8 cellular contexts compared by ENCODE assay signal in genomic region chr5:87541033-87541432, GRCh38.
DNase-seq lines count a peak whose midpoint lies in the region; ATAC-seq, FAIRE-seq and TF ChIP-seq lines count a peak whose summit lies in the region.

No MANE protein-coding gene starts in this region.

- no peak for TF ChIP-seq POLR2A in GM12878 (IDR thresholded peaks at IDR 0.05; ENCODE audit: low read depth, low read length)

- no peaks in the 10 kb centered on the region for H3K4me1 ChIP-seq in GM12878 (ENCODE audit: control insufficient read depth, insufficient read depth, low read length)

- in situ Hi-C loops in GM12878 (cut with MboI): no loop called here

- H3K27me3 ChIP-seq in GM12878 (replicated peaks in 1 of 2; ENCODE audit: control insufficient read depth in 2 of 2, insufficient read depth in 2 of 2, low read length in 1 of 2) (no peaks in the 10 kb centered on the region), kidney epithelial cell (ENCODE audit: control insufficient read depth, insufficient read depth, low read length) (no peaks in the 10 kb centered on the region)

- intact Hi-C loops in GM12878 (cut with micrococcal nuclease; ENCODE audit: unreplicated experiment): no loop called here

- peak; percentile 66 for DNase-seq in NCI-H1048 (lab: John Stamatoyannopoulos, UW)
- no peak for DNase-seq in GM12878 (ENCODE audit: low read depth, low spot score)
- peak; percentile 4 for DNase-seq in kidney epithelial cell (ENCODE audit: low read depth)
- DNase-seq in DMS153 (lab: John Stamatoyannopoulos, UW): no peak
- DNase-seq in hepatic stellate cell (ENCODE audit: low spot score): no peak
- no peak for DNase-seq in NCI-H128 (lab: John Stamatoyannopoulos, UW; ENCODE audit: unreplicated experiment)

- POLR2A ChIA-PET in GM12878 (lab: Charles Lee): no interaction called here

- 33% methylated on average over 1 of the region's 1 CpG for WGBS in GM12878 (ENCODE audit: insufficient coverage, insufficient replicate concordance, low lambda C conversion rate, missing lambda C conversion rate)

- TF ChIP-seq EP300 in GM12878 (IDR thresholded peaks at IDR 0.05; ENCODE audit: borderline replicate concordance in 1 of 2, control insufficient read depth in 1 of 2, low read depth in 2 of 2, low read length in 2 of 2): no peak

- no peak overlapping the region for H3K9ac ChIP-seq in GM12878 (ENCODE audit: control insufficient read depth, insufficient read depth, low read length)

- no peaks in the 10 kb centered on the region for H4K20me1 ChIP-seq in GM12878 (ENCODE audit: control insufficient read depth, insufficient read depth)

- FAIRE-seq in GM12878 (lab: Jason Lieb, UNC): no peak

- H3K4me3 ChIP-seq in GM12878: no peak overlapping the region
- no peak overlapping the region for H3K4me3 ChIP-seq in kidney epithelial cell (ENCODE audit: low read depth, low read length)

- H2AFZ ChIP-seq in GM12878 (ENCODE audit: control insufficient read depth, low read depth, low read length): no peak overlapping the region

- ATAC-seq in GM12878 (peak; percentile 44; the same call in 1 of the 3 replicates), HG03342 (IDR thresholded peaks at IDR 0.05; ENCODE audit: unreplicated experiment) (no peak)

- TF ChIP-seq RAD21 in GM12878 (IDR thresholded peaks at IDR 0.05; ENCODE audit: insufficient read depth, low read depth, low read length): peak; percentile 6; the same call in 1 of the 2 replicates

- TF ChIP-seq CTCF in C4-2B (conservative IDR thresholded peaks at IDR 0.05) (peak; percentile 33), GM12878 (IDR thresholded peaks at IDR 0.05 in 2 of 3, conservative IDR thresholded peaks at IDR 0.05 in 1 of 3; ENCODE audit: control insufficient read depth in 2 of 3, extremely low read depth in 1 of 3, insufficient read depth in 1 of 3, low read depth in 3 of 3, low read length in 3 of 3) (peak in 1 of 3 experiments; percentile 1; a peak in 1 of 6 replicates), kidney epithelial cell (IDR thresholded peaks at IDR 0.05; ENCODE audit: insufficient read depth, low read length, poor library complexity, severe bottlenecking) (no peak)

- H3K36me3 ChIP-seq in GM12878 (ENCODE audit: control insufficient read depth in 2 of 2, insufficient read depth in 2 of 2, low read length in 1 of 2): no peaks in the 10 kb centered on the region
- no peaks in the 10 kb centered on the region for H3K36me3 ChIP-seq in kidney epithelial cell (ENCODE audit: control insufficient read depth, insufficient read depth, low read length)

- no peaks in the 10 kb centered on the region for H3K79me2 ChIP-seq in GM12878 (ENCODE audit: control insufficient read depth, insufficient read depth, low read length)

- CTCF ChIA-PET in GM12878 (lab: Yijun Ruan, JAX): no interaction called here

- no peak overlapping the region for H3K4me2 ChIP-seq in GM12878 (ENCODE audit: control insufficient read depth, insufficient read depth)

- RAD21 ChIA-PET in GM12878 (lab: Charles Lee; ENCODE audit: unreplicated experiment): no interaction called here

- H3K27ac ChIP-seq in C4-2B (no peak overlapping the region), GM12878 (ENCODE audit: control insufficient read depth, insufficient read depth) (no peak overlapping the region)

- no TSS peak for BruUV-seq in GM12878 (replicated peaks; lab: Mats Ljungman, UMichigan)

- H3K9me3 ChIP-seq in GM12878 (replicated peaks; ENCODE audit: control insufficient read depth, insufficient read depth, low read length): no peaks in the 10 kb centered on the region

- SMC1A ChIA-PET in GM12878 (lab: Charles Lee; ENCODE audit: uncharacterized antibody, unreplicated experiment): no interaction called here

TF ChIP-seq in GM12878, 131 proteins besides CTCF, POLR2A, EP300 and RAD21:
- no peak for TF ChIP-seq CREB1 (IDR thresholded peaks at IDR 0.05; ENCODE audit: low read depth)
- TF ChIP-seq YBX1 (IDR thresholded peaks at IDR 0.05): no peak
- no peak for TF ChIP-seq KLF5 (IDR thresholded peaks at IDR 0.05; ENCODE audit: partially characterized antibody)
- no peak for TF ChIP-seq RB1 (IDR thresholded peaks at IDR 0.05; ENCODE audit: borderline replicate concordance)
- TF ChIP-seq POU2F2 (IDR thresholded peaks at IDR 0.05; ENCODE audit: borderline replicate concordance, low read depth, low read length): no peak
- no peak for TF ChIP-seq NFIC (IDR thresholded peaks at IDR 0.05; ENCODE audit: low read depth, low read length)

Comparison
In these comparisons a context has a peak if more than half of its experiments do, and no peak if none do; other contexts are left out.
1. DNase-seq: peak in NCI-H1048 (single experiment) and kidney epithelial cell (single experiment); none in GM12878 (single experiment), DMS153 (single experiment), hepatic stellate cell (single experiment) and NCI-H128 (single experiment).